In genomic region chr2:98483257-98483861, GRCh38 we compare ENCODE assay signal across 1 cellular context.
TF ChIP-seq lines count a peak whose summit lies in the region.

No MANE protein-coding gene starts in this region.

TF ChIP-seq in GM12878, 131 proteins besides CTCF, POLR2A, EP300 and RAD21 (continued from another document and continues in another):
- no peak for TF ChIP-seq USF2 (IDR thresholded peaks at IDR 0.05; ENCODE audit: borderline replicate concordance, low read depth, low read length)
- TF ChIP-seq MYB (IDR thresholded peaks at IDR 0.05; ENCODE audit: borderline replicate concordance, low read depth, low read length) = no peak
- TF ChIP-seq NFXL1 (IDR thresholded peaks at IDR 0.05; ENCODE audit: borderline replicate concordance) = no peak
- TF ChIP-seq RBBP5 (conservative IDR thresholded peaks at IDR 0.05) = no peak
- TF ChIP-seq PKNOX1 (IDR thresholded peaks at IDR 0.05) = peak; percentile 42; the same call in 1 of the 2 replicates
- no peak for TF ChIP-seq SMAD5 (IDR thresholded peaks at IDR 0.05; ENCODE audit: low read depth)
- no peak for TF ChIP-seq SREBF1 (IDR thresholded peaks at IDR 0.05; ENCODE audit: low read length)
- TF ChIP-seq NR2F1 (conservative IDR thresholded peaks at IDR 0.05) = peak; percentile 79
- TF ChIP-seq BHLHE40 (IDR thresholded peaks at IDR 0.05; ENCODE audit: borderline replicate concordance in 1 of 2, low read depth in 2 of 2, low read length in 1 of 2) = peak; percentile 90 to 93
- peak; percentile 63; the same call in 1 of the 2 replicates for TF ChIP-seq YY1 (IDR thresholded peaks at IDR 0.05; ENCODE audit: low read depth, low read length)
- TF ChIP-seq LARP7 (IDR thresholded peaks at IDR 0.05) = no peak
- peak; percentile 100 for TF ChIP-seq FOXM1 (IDR thresholded peaks at IDR 0.05; ENCODE audit: low read depth, low read length)
- peak; percentile 87 for TF ChIP-seq SP1 (IDR thresholded peaks at IDR 0.05; ENCODE audit: low read depth, low read length)
- no peak for TF ChIP-seq USF1 (IDR thresholded peaks at IDR 0.05; ENCODE audit: borderline replicate concordance, extremely low read length, insufficient read depth, low read depth, low read length)
- TF ChIP-seq PRDM15 (CRISPR knock-in tag; IDR thresholded peaks at IDR 0.05) = no peak
- no peak for TF ChIP-seq HSF1 (IDR thresholded peaks at IDR 0.05; ENCODE audit: low read depth, low read length)
- peak; percentile 99 for TF ChIP-seq MTA3 (IDR thresholded peaks at IDR 0.05; ENCODE audit: borderline replicate concordance, low read length)
- peak; percentile 80 for TF ChIP-seq GATAD2B (conservative IDR thresholded peaks at IDR 0.05; ENCODE audit: low read depth)
- no peak for TF ChIP-seq HDAC2 (IDR thresholded peaks at IDR 0.05)
- TF ChIP-seq TARDBP (IDR thresholded peaks at IDR 0.05; ENCODE audit: borderline replicate concordance) = 0 out of 2 replicates have a peak, but pooled peaks have one; percentile 44
- TF ChIP-seq IKZF1 (conservative IDR thresholded peaks at IDR 0.05) = peak; percentile 95
- 0 out of 2 replicates have a peak, but pooled peaks have one; percentile 44 for TF ChIP-seq RB1 (IDR thresholded peaks at IDR 0.05; ENCODE audit: borderline replicate concordance)
- TF ChIP-seq MYC (IDR thresholded peaks at IDR 0.05; ENCODE audit: insufficient read depth, insufficient read length, insufficient replicate concordance, low read length, severe bottlenecking) = no peak
- TF ChIP-seq RCOR1 (conservative IDR thresholded peaks at IDR 0.05; ENCODE audit: low read depth, low read length) = 0 out of 2 replicates have a peak, but pooled peaks have one; percentile 72
- TF ChIP-seq KDM1A (IDR thresholded peaks at IDR 0.05; ENCODE audit: borderline replicate concordance) = no peak
- TF ChIP-seq, protein P1, sequence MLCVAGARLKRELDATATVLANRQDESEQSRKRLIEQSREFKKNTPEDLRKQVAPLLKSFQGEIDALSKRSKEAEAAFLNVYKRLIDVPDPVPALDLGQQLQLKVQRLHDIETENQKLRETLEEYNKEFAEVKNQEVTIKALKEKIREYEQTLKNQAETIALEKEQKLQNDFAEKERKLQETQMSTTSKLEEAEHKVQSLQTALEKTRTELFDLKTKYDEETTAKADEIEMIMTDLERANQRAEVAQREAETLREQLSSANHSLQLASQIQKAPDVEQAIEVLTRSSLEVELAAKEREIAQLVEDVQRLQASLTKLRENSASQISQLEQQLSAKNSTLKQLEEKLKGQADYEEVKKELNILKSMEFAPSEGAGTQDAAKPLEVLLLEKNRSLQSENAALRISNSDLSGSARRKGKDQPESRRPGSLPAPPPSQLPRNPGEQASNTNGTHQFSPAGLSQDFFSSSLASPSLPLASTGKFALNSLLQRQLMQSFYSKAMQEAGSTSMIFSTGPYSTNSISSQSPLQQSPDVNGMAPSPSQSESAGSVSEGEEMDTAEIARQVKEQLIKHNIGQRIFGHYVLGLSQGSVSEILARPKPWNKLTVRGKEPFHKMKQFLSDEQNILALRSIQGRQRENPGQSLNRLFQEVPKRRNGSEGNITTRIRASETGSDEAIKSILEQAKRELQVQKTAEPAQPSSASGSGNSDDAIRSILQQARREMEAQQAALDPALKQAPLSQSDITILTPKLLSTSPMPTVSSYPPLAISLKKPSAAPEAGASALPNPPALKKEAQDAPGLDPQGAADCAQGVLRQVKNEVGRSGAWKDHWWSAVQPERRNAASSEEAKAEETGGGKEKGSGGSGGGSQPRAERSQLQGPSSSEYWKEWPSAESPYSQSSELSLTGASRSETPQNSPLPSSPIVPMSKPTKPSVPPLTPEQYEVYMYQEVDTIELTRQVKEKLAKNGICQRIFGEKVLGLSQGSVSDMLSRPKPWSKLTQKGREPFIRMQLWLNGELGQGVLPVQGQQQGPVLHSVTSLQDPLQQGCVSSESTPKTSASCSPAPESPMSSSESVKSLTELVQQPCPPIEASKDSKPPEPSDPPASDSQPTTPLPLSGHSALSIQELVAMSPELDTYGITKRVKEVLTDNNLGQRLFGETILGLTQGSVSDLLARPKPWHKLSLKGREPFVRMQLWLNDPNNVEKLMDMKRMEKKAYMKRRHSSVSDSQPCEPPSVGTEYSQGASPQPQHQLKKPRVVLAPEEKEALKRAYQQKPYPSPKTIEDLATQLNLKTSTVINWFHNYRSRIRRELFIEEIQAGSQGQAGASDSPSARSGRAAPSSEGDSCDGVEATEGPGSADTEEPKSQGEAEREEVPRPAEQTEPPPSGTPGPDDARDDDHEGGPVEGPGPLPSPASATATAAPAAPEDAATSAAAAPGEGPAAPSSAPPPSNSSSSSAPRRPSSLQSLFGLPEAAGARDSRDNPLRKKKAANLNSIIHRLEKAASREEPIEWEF (IDR thresholded peaks at IDR 0.05; ENCODE audit: insufficient replicate concordance, low read depth, low read length) = no peak
- TF ChIP-seq, protein P2, sequence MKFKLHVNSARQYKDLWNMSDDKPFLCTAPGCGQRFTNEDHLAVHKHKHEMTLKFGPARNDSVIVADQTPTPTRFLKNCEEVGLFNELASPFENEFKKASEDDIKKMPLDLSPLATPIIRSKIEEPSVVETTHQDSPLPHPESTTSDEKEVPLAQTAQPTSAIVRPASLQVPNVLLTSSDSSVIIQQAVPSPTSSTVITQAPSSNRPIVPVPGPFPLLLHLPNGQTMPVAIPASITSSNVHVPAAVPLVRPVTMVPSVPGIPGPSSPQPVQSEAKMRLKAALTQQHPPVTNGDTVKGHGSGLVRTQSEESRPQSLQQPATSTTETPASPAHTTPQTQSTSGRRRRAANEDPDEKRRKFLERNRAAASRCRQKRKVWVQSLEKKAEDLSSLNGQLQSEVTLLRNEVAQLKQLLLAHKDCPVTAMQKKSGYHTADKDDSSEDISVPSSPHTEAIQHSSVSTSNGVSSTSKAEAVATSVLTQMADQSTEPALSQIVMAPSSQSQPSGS (IDR thresholded peaks at IDR 0.05; ENCODE audit: low read length) = peak; percentile 97
- TF ChIP-seq ATF7 (IDR thresholded peaks at IDR 0.05; ENCODE audit: low read depth) = peak; percentile 87
- peak; percentile 95 for TF ChIP-seq CREM (IDR thresholded peaks at IDR 0.05; ENCODE audit: low read depth)
- peak; percentile 99 for TF ChIP-seq BCL11A (IDR thresholded peaks at IDR 0.05; ENCODE audit: low read depth, low read length)
- TF ChIP-seq STAT3 (IDR thresholded peaks at IDR 0.05; ENCODE audit: low read depth, low read length) = 0 out of 2 replicates have a peak, but pooled peaks have one; percentile 62
- no peak for TF ChIP-seq SIN3A (IDR thresholded peaks at IDR 0.05; ENCODE audit: low read depth, low read length)
- peak; percentile 72; the same call in 1 of the 2 replicates for TF ChIP-seq PML (IDR thresholded peaks at IDR 0.05; ENCODE audit: low read length)
- TF ChIP-seq MEF2A (IDR thresholded peaks at IDR 0.05; ENCODE audit: insufficient read depth, low read depth, low read length) = peak; percentile 76
- no peak for TF ChIP-seq STAT1 (conservative IDR thresholded peaks at IDR 0.05)
- TF ChIP-seq, protein P3, sequence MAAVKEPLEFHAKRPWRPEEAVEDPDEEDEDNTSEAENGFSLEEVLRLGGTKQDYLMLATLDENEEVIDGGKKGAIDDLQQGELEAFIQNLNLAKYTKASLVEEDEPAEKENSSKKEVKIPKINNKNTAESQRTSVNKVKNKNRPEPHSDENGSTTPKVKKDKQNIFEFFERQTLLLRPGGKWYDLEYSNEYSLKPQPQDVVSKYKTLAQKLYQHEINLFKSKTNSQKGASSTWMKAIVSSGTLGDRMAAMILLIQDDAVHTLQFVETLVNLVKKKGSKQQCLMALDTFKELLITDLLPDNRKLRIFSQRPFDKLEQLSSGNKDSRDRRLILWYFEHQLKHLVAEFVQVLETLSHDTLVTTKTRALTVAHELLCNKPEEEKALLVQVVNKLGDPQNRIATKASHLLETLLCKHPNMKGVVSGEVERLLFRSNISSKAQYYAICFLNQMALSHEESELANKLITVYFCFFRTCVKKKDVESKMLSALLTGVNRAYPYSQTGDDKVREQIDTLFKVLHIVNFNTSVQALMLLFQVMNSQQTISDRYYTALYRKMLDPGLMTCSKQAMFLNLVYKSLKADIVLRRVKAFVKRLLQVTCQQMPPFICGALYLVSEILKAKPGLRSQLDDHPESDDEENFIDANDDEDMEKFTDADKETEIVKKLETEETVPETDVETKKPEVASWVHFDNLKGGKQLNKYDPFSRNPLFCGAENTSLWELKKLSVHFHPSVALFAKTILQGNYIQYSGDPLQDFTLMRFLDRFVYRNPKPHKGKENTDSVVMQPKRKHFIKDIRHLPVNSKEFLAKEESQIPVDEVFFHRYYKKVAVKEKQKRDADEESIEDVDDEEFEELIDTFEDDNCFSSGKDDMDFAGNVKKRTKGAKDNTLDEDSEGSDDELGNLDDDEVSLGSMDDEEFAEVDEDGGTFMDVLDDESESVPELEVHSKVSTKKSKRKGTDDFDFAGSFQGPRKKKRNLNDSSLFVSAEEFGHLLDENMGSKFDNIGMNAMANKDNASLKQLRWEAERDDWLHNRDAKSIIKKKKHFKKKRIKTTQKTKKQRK (IDR thresholded peaks at IDR 0.05; ENCODE audit: low read depth, low read length) = no peak
- peak; percentile 98 for TF ChIP-seq DPF2 (IDR thresholded peaks at IDR 0.05)
- peak; percentile 82 for TF ChIP-seq BMI1 (IDR thresholded peaks at IDR 0.05; ENCODE audit: borderline replicate concordance)
- peak; percentile 98 for TF ChIP-seq IRF4 (IDR thresholded peaks at IDR 0.05; ENCODE audit: low read depth, low read length)
- no peak for TF ChIP-seq YBX1 (IDR thresholded peaks at IDR 0.05)
- peak in 1 of 2 experiments; percentile 81; a peak in 1 of 4 replicates for TF ChIP-seq CEBPB (IDR thresholded peaks at IDR 0.05; ENCODE audit: borderline replicate concordance in 1 of 2, low read depth in 2 of 2, low read length in 2 of 2)
- TF ChIP-seq, protein P4, sequence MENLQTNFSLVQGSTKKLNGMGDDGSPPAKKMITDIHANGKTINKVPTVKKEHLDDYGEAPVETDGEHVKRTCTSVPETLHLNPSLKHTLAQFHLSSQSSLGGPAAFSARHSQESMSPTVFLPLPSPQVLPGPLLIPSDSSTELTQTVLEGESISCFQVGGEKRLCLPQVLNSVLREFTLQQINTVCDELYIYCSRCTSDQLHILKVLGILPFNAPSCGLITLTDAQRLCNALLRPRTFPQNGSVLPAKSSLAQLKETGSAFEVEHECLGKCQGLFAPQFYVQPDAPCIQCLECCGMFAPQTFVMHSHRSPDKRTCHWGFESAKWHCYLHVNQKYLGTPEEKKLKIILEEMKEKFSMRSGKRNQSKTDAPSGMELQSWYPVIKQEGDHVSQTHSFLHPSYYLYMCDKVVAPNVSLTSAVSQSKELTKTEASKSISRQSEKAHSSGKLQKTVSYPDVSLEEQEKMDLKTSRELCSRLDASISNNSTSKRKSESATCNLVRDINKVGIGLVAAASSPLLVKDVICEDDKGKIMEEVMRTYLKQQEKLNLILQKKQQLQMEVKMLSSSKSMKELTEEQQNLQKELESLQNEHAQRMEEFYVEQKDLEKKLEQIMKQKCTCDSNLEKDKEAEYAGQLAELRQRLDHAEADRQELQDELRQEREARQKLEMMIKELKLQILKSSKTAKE (IDR thresholded peaks at IDR 0.05; ENCODE audit: low read depth, poor library complexity, severe bottlenecking) = peak; percentile 94
